24 cellular contexts compared by ENCODE assay signal in the genomic region with DNA sequence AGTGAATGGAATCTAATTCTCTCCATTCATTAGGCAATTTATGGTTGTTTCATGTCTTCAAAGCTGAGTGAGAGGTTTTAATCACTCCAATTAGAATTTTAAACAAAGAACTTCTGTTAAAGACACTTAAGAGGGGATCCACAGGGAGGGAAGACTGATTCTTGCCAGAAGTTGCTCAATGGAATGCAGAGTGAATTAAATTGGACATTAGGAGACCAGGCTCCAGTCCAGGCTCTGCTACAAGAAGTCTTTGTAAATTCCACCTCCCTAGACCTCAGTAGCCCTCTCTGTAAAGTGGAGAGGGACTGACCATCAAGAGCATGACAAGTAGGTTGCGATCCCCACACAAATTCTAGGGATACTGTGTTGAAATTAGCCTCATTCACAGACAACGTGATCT.
A peak's percentile ranks its signal among the peaks of the same experiment; 100 is the strongest.
DNase-seq lines count a peak whose midpoint lies in the region; ATAC-seq and TF ChIP-seq lines count a peak whose summit lies in the region.
"Had no signal": no experiment of that assay in that cellular context is flagged by ENCODE, and none has a peak within 500 bp of the region (broad histone marks: within the 10 kb centered on the region; RNA-seq: fewer than 3 reads in every experiment).

No MANE protein-coding gene starts in this region.

- peaks cover 10% of the 10 kb centered on the region for H3K9me3 Mint-ChIP-seq in osteocyte (ENCODE audit: unreplicated experiment)

- DNase-seq in Right ventricle myocardium inferior (ENCODE audit: missing footprints) = no peak
- DNase-seq in left cardiac atrium = no peak
- peak; percentile 36 for DNase-seq in astrocyte of the hippocampus (ENCODE audit: low read depth, low spot score)
- peak; percentile 46 for DNase-seq in fibroblast of the aortic adventitia (ENCODE audit: low read depth)
- peak; percentile 19 for DNase-seq in osteocyte (ENCODE audit: extremely low spot score, unreplicated experiment)
- no peak for DNase-seq in activated T-cell treated with anti-CD3 and anti-CD28 coated beads, Interleukin-2, amount 50 U/mL, for 48 hours
- DNase-seq: CD4-positive, CD25-positive, alpha-beta regulatory T cell; DMS153; DND-41; MM.1S; NCI-H2029; NCI-H446 treated with DMSO at 0.1 percent for 48 hours; NCI-H526; NCI-H82; NK-92 treated with Interleukin-12 subunit alpha and Interleukin-12 subunit beta, amount 100 ng/mL, for 24 hours; RPMI8226; SHP77 treated with DMSO at 0.1 percent for 48 hours had no signal

- H3K9me3 ChIP-seq in gastroesophageal sphincter = no peaks in the 10 kb centered on the region
- H3K9me3 ChIP-seq: BLaER1 had no signal

- no peak for TF ChIP-seq POLR2A in gastroesophageal sphincter (IDR thresholded peaks at IDR 0.05)

- H3K27me3 ChIP-seq in gastroesophageal sphincter = no peaks in the 10 kb centered on the region
- H3K27me3 ChIP-seq: BLaER1 had no signal

- no peak for TF ChIP-seq CTCF in fibroblast of the aortic adventitia (IDR thresholded peaks at IDR 0.05; ENCODE audit: insufficient read depth, low read length)
- TF ChIP-seq CTCF in osteocyte (IDR thresholded peaks at IDR 0.05) = no peak
- no peak for TF ChIP-seq CTCF in gastroesophageal sphincter (IDR thresholded peaks at IDR 0.05)

- H3K4me1 Mint-ChIP-seq in osteocyte (ENCODE audit: unreplicated experiment) = no peaks in the 10 kb centered on the region
- H3K4me1 Mint-ChIP-seq: CD4-positive, CD25-positive, alpha-beta regulatory T cell; IgD-negative memory B cell had no signal

- H3K4me3 ChIP-seq in fibroblast of the aortic adventitia (ENCODE audit: low read depth, low read length) (no peak overlapping the region), gastroesophageal sphincter (no peak overlapping the region)
- H3K4me3 ChIP-seq: BLaER1 had no signal

- intact Hi-C loops in Right ventricle myocardium inferior (cut with DNase I) = no loop called here
- intact Hi-C loops in left cardiac atrium (cut with DNase I) = no loop called here

- no peaks in the 10 kb centered on the region for H3K36me3 Mint-ChIP-seq in osteocyte (ENCODE audit: unreplicated experiment)
- H3K36me3 Mint-ChIP-seq: CD4-positive, CD25-positive, alpha-beta regulatory T cell; IgD-negative memory B cell had no signal

- H3K36me3 ChIP-seq in gastroesophageal sphincter = no peaks in the 10 kb centered on the region
- H3K36me3 ChIP-seq: BLaER1 had no signal

- H3K27ac ChIP-seq in gastroesophageal sphincter = no peak overlapping the region
- H3K27ac ChIP-seq: 22Rv1, BLaER1, KMS-11 had no signal

- no peak for TF ChIP-seq EP300 in gastroesophageal sphincter (IDR thresholded peaks at IDR 0.05)

- WGBS in gastroesophageal sphincter (ENCODE audit: low coverage in 1 of 2), 2 donors = 65 to 92% methylated on average over 2 of the region's 2 CpGs

- H3K27me3 Mint-ChIP-seq in osteocyte (ENCODE audit: unreplicated experiment) = peaks cover 20% of the 10 kb centered on the region
- H3K27me3 Mint-ChIP-seq: IgD-negative memory B cell had no signal

- peak; percentile 69 for ATAC-seq in Right ventricle myocardium inferior
- no peak for ATAC-seq in left cardiac atrium
- no peak for ATAC-seq in gastroesophageal sphincter
- ATAC-seq in HG03378 (IDR thresholded peaks at IDR 0.05; ENCODE audit: unreplicated experiment) = no peak
- ATAC-seq: HCT116 had no signal

- H3K4me1 ChIP-seq in gastroesophageal sphincter = no peaks in the 10 kb centered on the region
- H3K4me1 ChIP-seq: BLaER1 had no signal

- no peak overlapping the region for H3K4me3 Mint-ChIP-seq in osteocyte (ENCODE audit: unreplicated experiment)
- H3K4me3 Mint-ChIP-seq: CD4-positive, CD25-positive, alpha-beta regulatory T cell; IgD-negative memory B cell had no signal

- no peak overlapping the region for H3K27ac Mint-ChIP-seq in osteocyte (ENCODE audit: unreplicated experiment)
- H3K27ac Mint-ChIP-seq: CD4-positive, CD25-positive, alpha-beta regulatory T cell; IgD-negative memory B cell had no signal

Comparison
In these comparisons a context has a peak if more than half of its experiments do, and no peak if none do; other contexts are left out.
1. DNase-seq: peak in astrocyte of the hippocampus (single experiment), fibroblast of the aortic adventitia (single experiment) and osteocyte (single experiment); none in Right ventricle myocardium inferior (single experiment), left cardiac atrium (single experiment) and activated T-cell treated with anti-CD3 and anti-CD28 coated beads, Interleukin-2, amount 50 U/mL, for 48 hours (0 of 2).